12 cellular contexts compared by ENCODE assay signal in the genomic region with DNA sequence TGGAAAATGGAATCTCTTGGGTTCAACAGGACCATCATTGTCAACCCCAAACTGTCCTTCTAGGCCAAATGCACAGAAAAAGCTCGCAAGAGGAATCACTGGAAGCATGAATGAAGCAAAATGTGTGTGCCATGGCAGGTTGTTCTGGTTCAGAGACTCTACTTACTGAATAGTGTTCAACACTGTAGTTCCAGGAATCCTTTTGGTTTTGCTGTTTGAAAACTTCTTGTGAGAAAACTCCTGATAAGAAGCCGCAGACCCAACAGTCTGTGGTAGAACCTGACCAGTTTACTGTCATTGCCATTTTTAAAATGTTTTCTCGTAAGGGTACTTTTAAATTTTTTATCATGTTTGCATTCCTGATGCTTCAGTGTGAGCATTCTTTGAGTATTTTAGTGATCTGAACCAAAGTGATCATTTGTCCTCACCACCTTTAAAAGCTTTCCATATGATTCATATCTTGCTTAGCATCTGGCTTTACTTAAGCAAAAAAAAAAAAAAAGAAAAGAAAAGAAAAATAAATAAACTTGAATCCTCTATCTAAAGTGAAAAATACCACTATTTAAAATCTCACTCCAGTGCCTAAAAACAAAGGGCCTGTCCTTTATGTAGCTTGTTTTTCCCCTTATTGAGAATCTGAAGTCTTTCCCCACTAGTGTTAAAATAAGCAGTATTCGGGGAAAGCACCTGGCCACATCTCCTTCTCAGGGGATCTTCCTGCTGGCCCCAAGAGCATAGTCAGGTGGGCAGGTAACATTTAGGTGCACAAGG.
DNase-seq lines count a peak whose midpoint lies in the region; ATAC-seq and TF ChIP-seq lines count a peak whose summit lies in the region.
"Had no signal": no experiment of that assay in that cellular context is flagged by ENCODE, and none has a peak within 500 bp of the region (broad histone marks: within the 10 kb centered on the region; RNA-seq: fewer than 3 reads in every experiment).

No MANE protein-coding gene starts in this region.

- no peaks in the 10 kb centered on the region for H4K20me1 ChIP-seq in Karpas-422 (ENCODE audit: insufficient read depth, low read depth, low read length)
- H4K20me1 ChIP-seq: BLaER1 had no signal

- H3K9me2 ChIP-seq in Karpas-422 (replicated peaks; ENCODE audit: insufficient read depth, low read length): no peaks in the 10 kb centered on the region

- H3K27me3 ChIP-seq in Karpas-422 (ENCODE audit: low read length): no peaks in the 10 kb centered on the region
- H3K27me3 ChIP-seq: BLaER1 had no signal

- DNase-seq in AG09309 (ENCODE audit: low read depth) (peak; percentile 97), astrocyte of the hippocampus (ENCODE audit: low read depth, low spot score) (peak; percentile 76), COLO668 (lab: John Stamatoyannopoulos, UW; ENCODE audit: unreplicated experiment) (no peak), Karpas-422 (no peak), SHP77 treated with DMSO at 0.1 percent for 48 hours (lab: John Stamatoyannopoulos, UW) (no peak)
- no peak for DNase-seq in stimulated activated naive CD4-positive, alpha-beta T cell (lab: John Stamatoyannopoulos, UW)
- DNase-seq: activated CD8-positive, alpha-beta T cell treated with anti-CD3 and anti-CD28 coated beads for 36 hours; stimulated activated naive CD8-positive, alpha-beta T cell treated with anti-CD3 and anti-CD28 coated beads, Interleukin-15, amount 100 ng/mL, for 72 hours had no signal

- no peaks in the 10 kb centered on the region for H3K4me1 ChIP-seq in Karpas-422 (ENCODE audit: low read length)
- H3K4me1 ChIP-seq: BLaER1 had no signal

- TF ChIP-seq CTCF in AG09309 (IDR thresholded peaks at IDR 0.05; ENCODE audit: control insufficient read depth, insufficient read depth, low read depth, low read length, missing control alignments): no peak

- H3K27ac ChIP-seq in Karpas-422 (ENCODE audit: low read length): no peak overlapping the region
- H3K27ac ChIP-seq: BLaER1, KMS-11 had no signal

- ATAC-seq in GM19397 (IDR thresholded peaks at IDR 0.05; ENCODE audit: unreplicated experiment) (peak; percentile 71), HG03095 (IDR thresholded peaks at IDR 0.05; ENCODE audit: unreplicated experiment) (peak; percentile 60)
- ATAC-seq: activated CD8-positive, alpha-beta T cell treated with anti-CD3 and anti-CD28 coated beads for 36 hours had no signal

- H3K9ac ChIP-seq in Karpas-422 (ENCODE audit: low read length): no peak overlapping the region
- H3K9ac ChIP-seq: BLaER1, KMS-11 had no signal

- no peak overlapping the region for H2AFZ ChIP-seq in Karpas-422 (ENCODE audit: low read length)

- H3K4me3 ChIP-seq in AG09309 (ENCODE audit: control insufficient read depth, low read depth, low read length): no peak overlapping the region
- H3K4me3 ChIP-seq in Karpas-422 (ENCODE audit: low read length): no peak overlapping the region
- H3K4me3 ChIP-seq: BLaER1 had no signal

- no peaks in the 10 kb centered on the region for H3K79me2 ChIP-seq in Karpas-422 (ENCODE audit: low read length)

- no peaks in the 10 kb centered on the region for H3K36me3 ChIP-seq in Karpas-422 (ENCODE audit: insufficient read depth, low read length)
- H3K36me3 ChIP-seq: BLaER1 had no signal

- no peak overlapping the region for H3K4me2 ChIP-seq in Karpas-422 (ENCODE audit: low read depth, low read length, poor library complexity, severe bottlenecking)
- H3K4me2 ChIP-seq: BLaER1, KMS-11 had no signal

- H3K9me3 ChIP-seq in Karpas-422 (ENCODE audit: low read length): no peaks in the 10 kb centered on the region
- H3K9me3 ChIP-seq: BLaER1 had no signal

Comparison
In these comparisons a context has a peak if more than half of its experiments do, and no peak if none do; other contexts are left out.
1. DNase-seq: peak in AG09309 (single experiment) and astrocyte of the hippocampus (single experiment); none in COLO668 (single experiment), Karpas-422 (single experiment), stimulated activated naive CD4-positive, alpha-beta T cell (0 of 6) and SHP77 treated with DMSO at 0.1 percent for 48 hours (single experiment).